19 cellular contexts compared by ENCODE assay signal in genomic region chr19:31531326-31531725, GRCh38.
A peak's percentile ranks its signal among the peaks of the same experiment; 100 is the strongest.
DNase-seq lines count a peak whose midpoint lies in the region; ATAC-seq and TF ChIP-seq lines count a peak whose summit lies in the region.
"Had no signal": no experiment of that assay in that cellular context is flagged by ENCODE, and none has a peak within 500 bp of the region (broad histone marks: within the 10 kb centered on the region; RNA-seq: fewer than 3 reads in every experiment).

No MANE protein-coding gene starts in this region.

- H3K27me3 Mint-ChIP-seq in GM23338 (ENCODE audit: insufficient read depth, low read depth, poor library complexity) (peaks cover 2% of the 10 kb centered on the region), endodermal cell (ENCODE audit: insufficient read depth) (no peaks in the 10 kb centered on the region), osteocyte (ENCODE audit: unreplicated experiment) (no peaks in the 10 kb centered on the region)
- H3K27me3 Mint-ChIP-seq: B cell; CD4-positive, CD25-positive, alpha-beta regulatory T cell had no signal

- 86 to 95% methylated on average over 2 of the region's 2 CpGs for WGBS in endodermal cell (ENCODE audit: insufficient coverage in 1 of 2, insufficient read length in 1 of 2), 2 experiments
- 63% methylated on average over 2 of the region's 2 CpGs for WGBS in suprapubic skin

- H3K4me3 Mint-ChIP-seq in GM23338 = no peak overlapping the region
- H3K4me3 Mint-ChIP-seq in endodermal cell = no peak overlapping the region
- H3K4me3 Mint-ChIP-seq in osteocyte (ENCODE audit: unreplicated experiment) = no peak overlapping the region
- H3K4me3 Mint-ChIP-seq: B cell; CD4-positive, CD25-positive, alpha-beta regulatory T cell; CD8-positive, alpha-beta T cell had no signal

- H3F3A ChIP-seq in GM23338 (replicated peaks; ENCODE audit: low read depth) = no peaks in the 10 kb centered on the region

- H3K4me1 ChIP-seq in GM23338 (ENCODE audit: insufficient read depth) (no peaks in the 10 kb centered on the region; the same call in 1 of the 2 replicates), endodermal cell (ENCODE audit: control insufficient read depth, insufficient read depth, low read length) (peaks cover 3% of the 10 kb centered on the region), suprapubic skin (no peaks in the 10 kb centered on the region)
- H3K4me1 ChIP-seq: BLaER1, Caco-2 had no signal

- H3K9me3 Mint-ChIP-seq in GM23338 (peaks cover 5% of the 10 kb centered on the region; the same call in 2 of the 3 replicates), endodermal cell (peaks cover 3% of the 10 kb centered on the region), osteocyte (ENCODE audit: unreplicated experiment) (peaks cover 22% of the 10 kb centered on the region)

- no peaks in the 10 kb centered on the region for H4K20me1 ChIP-seq in GM23338 (replicated peaks; ENCODE audit: insufficient read depth)
- H4K20me1 ChIP-seq: BLaER1 had no signal

- H3K4me3 ChIP-seq in GM23338 = no peak overlapping the region
- no peak overlapping the region for H3K4me3 ChIP-seq in WERI-Rb-1 (ENCODE audit: low read depth, low read length)
- H3K4me3 ChIP-seq in endodermal cell (ENCODE audit: low read length) = no peak overlapping the region
- no peak overlapping the region for H3K4me3 ChIP-seq in suprapubic skin
- H3K4me3 ChIP-seq: BLaER1, GM12878 had no signal

- no peaks in the 10 kb centered on the region for H3K9me2 ChIP-seq in GM23338 (ENCODE audit: insufficient read depth)

- ATAC-seq in GM23338 = no peak; the same call in 2 of the 3 replicates
- ATAC-seq: CD8-positive, alpha-beta T cell; GM12878 had no signal

- no peak for TF ChIP-seq POLR2A in suprapubic skin (IDR thresholded peaks at IDR 0.05)

- H3K9ac ChIP-seq in endodermal cell (ENCODE audit: extremely low read depth, low read length, poor library complexity, severe bottlenecking) = no peak overlapping the region
- H3K9ac ChIP-seq: BLaER1 had no signal

- no peaks in the 10 kb centered on the region for H3K27me3 ChIP-seq in GM23338 (ENCODE audit: insufficient read depth)
- no peaks in the 10 kb centered on the region for H3K27me3 ChIP-seq in WERI-Rb-1 (ENCODE audit: insufficient read depth, low read depth, severe bottlenecking)
- no peaks in the 10 kb centered on the region for H3K27me3 ChIP-seq in endodermal cell (ENCODE audit: control insufficient read depth, insufficient read depth, low read length, poor library complexity, severe bottlenecking)
- no peaks in the 10 kb centered on the region for H3K27me3 ChIP-seq in suprapubic skin
- H3K27me3 ChIP-seq: BLaER1 had no signal

- H3K27ac Mint-ChIP-seq in GM23338 (no peak overlapping the region), endodermal cell (no peak overlapping the region), osteocyte (ENCODE audit: unreplicated experiment) (no peak overlapping the region)
- H3K27ac Mint-ChIP-seq: B cell; CD4-positive, CD25-positive, alpha-beta regulatory T cell; CD8-positive, alpha-beta T cell had no signal

- H3K9me3 ChIP-seq in WERI-Rb-1 (ENCODE audit: severe bottlenecking) (no peaks in the 10 kb centered on the region), endodermal cell (ENCODE audit: control insufficient read depth, low read length) (peaks cover 5% of the 10 kb centered on the region), suprapubic skin (no peaks in the 10 kb centered on the region)

- H3K27ac ChIP-seq in GM23338 (ENCODE audit: low read depth) (no peak overlapping the region), WERI-Rb-1 (no peak overlapping the region), endodermal cell (ENCODE audit: low read depth, low read length) (no peak overlapping the region), suprapubic skin (no peak overlapping the region)
- H3K27ac ChIP-seq: BLaER1, C4-2B had no signal

- no peak overlapping the region for H3K4me2 ChIP-seq in GM23338
- H3K4me2 ChIP-seq: BLaER1 had no signal

- TF ChIP-seq CTCF in GM23338 (conservative IDR thresholded peaks at IDR 0.05; ENCODE audit: low read depth in 2 of 2) = peak in 1 of 2 experiments; percentile 10; a peak in 1 of 4 replicates
- TF ChIP-seq CTCF in WERI-Rb-1 (IDR thresholded peaks at IDR 0.05; ENCODE audit: low read depth, low read length) = 0 out of 2 replicates have a peak, but pooled peaks have one; percentile 9
- peak; percentile 30 for TF ChIP-seq CTCF in endodermal cell (conservative IDR thresholded peaks at IDR 0.05)
- no peak for TF ChIP-seq CTCF in osteocyte (IDR thresholded peaks at IDR 0.05)
- no peak for TF ChIP-seq CTCF in suprapubic skin (IDR thresholded peaks at IDR 0.05)

- DNase-seq in GM23338 (ENCODE audit: low spot score) = no peak
- DNase-seq in WERI-Rb-1 = no peak
- no peak for DNase-seq in endodermal cell
- peak; percentile 46 for DNase-seq in osteocyte (ENCODE audit: extremely low spot score, unreplicated experiment)
- no peak for DNase-seq in 8988T
- DNase-seq in glomerular visceral epithelial cell (ENCODE audit: extremely low spot score) = no peak
- no peak for DNase-seq in suprapubic skin (ENCODE audit: low spot score in 2 of 2)
- no peak for DNase-seq in GDM1 (lab: John Stamatoyannopoulos, UW)
- DNase-seq: Caco-2; CD4-positive, CD25-positive, alpha-beta regulatory T cell; CD8-positive, alpha-beta T cell; DMS153; DND-41; GOT3; H7 had no signal

- TF ChIP-seq EP300 in suprapubic skin (IDR thresholded peaks at IDR 0.05) = no peak

- peaks cover 9% of the 10 kb centered on the region; the same call in 2 of the 3 replicates for H3K4me1 Mint-ChIP-seq in GM23338
- peaks cover 18% of the 10 kb centered on the region for H3K4me1 Mint-ChIP-seq in endodermal cell
- no peaks in the 10 kb centered on the region for H3K4me1 Mint-ChIP-seq in osteocyte (ENCODE audit: unreplicated experiment)
- H3K4me1 Mint-ChIP-seq: B cell; CD4-positive, CD25-positive, alpha-beta regulatory T cell had no signal

- peaks cover 1% of the 10 kb centered on the region; the same call in 2 of the 3 replicates for H3K36me3 Mint-ChIP-seq in GM23338 (ENCODE audit: low read depth)
- no peaks in the 10 kb centered on the region for H3K36me3 Mint-ChIP-seq in endodermal cell (ENCODE audit: low read depth)
- H3K36me3 Mint-ChIP-seq in osteocyte (ENCODE audit: unreplicated experiment) = no peaks in the 10 kb centered on the region
- H3K36me3 Mint-ChIP-seq: CD4-positive, CD25-positive, alpha-beta regulatory T cell; CD8-positive, alpha-beta T cell had no signal

- H3K79me2 ChIP-seq in GM23338 (replicated peaks; ENCODE audit: insufficient read depth) = no peaks in the 10 kb centered on the region

- no peaks in the 10 kb centered on the region for H3K36me3 ChIP-seq in GM23338 (ENCODE audit: insufficient read depth)
- no peaks in the 10 kb centered on the region for H3K36me3 ChIP-seq in WERI-Rb-1
- H3K36me3 ChIP-seq in endodermal cell (ENCODE audit: control insufficient read depth, insufficient read depth, low read length) = no peaks in the 10 kb centered on the region
- H3K36me3 ChIP-seq in suprapubic skin = no peaks in the 10 kb centered on the region
- H3K36me3 ChIP-seq: BLaER1 had no signal

- H2AFZ ChIP-seq in GM23338 = peak overlapping the region; percentile 28; the same call in 1 of the 2 replicates

TF ChIP-seq in GM23338, 12 proteins besides CTCF, POLR2A, EP300 and RAD21 (continues in another document):
- TF ChIP-seq ZNF114 (CRISPR knock-in tag; IDR thresholded peaks at IDR 0.05) (no peak), JUNB (IDR thresholded peaks at IDR 0.05; ENCODE audit: unreplicated experiment) (no peak), CREB1 (CRISPR knock-in tag; IDR thresholded peaks at IDR 0.05; ENCODE audit: low read depth) (no peak), POLR2AphosphoS5 (IDR thresholded peaks at IDR 0.05; ENCODE audit: low read depth) (no peak), REST (IDR thresholded peaks at IDR 0.05; ENCODE audit: unreplicated experiment) (no peak), EZH2phosphoT487 (IDR thresholded peaks at IDR 0.05; ENCODE audit: unreplicated experiment) (no peak), NANOG (IDR thresholded peaks at IDR 0.05; ENCODE audit: borderline replicate concordance) (no peak)
- TF ChIP-seq, protein P1, sequence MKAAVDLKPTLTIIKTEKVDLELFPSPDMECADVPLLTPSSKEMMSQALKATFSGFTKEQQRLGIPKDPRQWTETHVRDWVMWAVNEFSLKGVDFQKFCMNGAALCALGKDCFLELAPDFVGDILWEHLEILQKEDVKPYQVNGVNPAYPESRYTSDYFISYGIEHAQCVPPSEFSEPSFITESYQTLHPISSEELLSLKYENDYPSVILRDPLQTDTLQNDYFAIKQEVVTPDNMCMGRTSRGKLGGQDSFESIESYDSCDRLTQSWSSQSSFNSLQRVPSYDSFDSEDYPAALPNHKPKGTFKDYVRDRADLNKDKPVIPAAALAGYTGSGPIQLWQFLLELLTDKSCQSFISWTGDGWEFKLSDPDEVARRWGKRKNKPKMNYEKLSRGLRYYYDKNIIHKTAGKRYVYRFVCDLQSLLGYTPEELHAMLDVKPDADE (IDR thresholded peaks at IDR 0.05) = no peak

Comparison
In these comparisons a context has a peak if more than half of its experiments do, and no peak if none do; other contexts are left out.
1. CTCF ChIP-seq: peak in WERI-Rb-1 (single experiment) and endodermal cell (single experiment); none in osteocyte (single experiment) and suprapubic skin (0 of 2).